Comparison of ENCODE assay signal across 8 cellular contexts in the genomic region with DNA sequence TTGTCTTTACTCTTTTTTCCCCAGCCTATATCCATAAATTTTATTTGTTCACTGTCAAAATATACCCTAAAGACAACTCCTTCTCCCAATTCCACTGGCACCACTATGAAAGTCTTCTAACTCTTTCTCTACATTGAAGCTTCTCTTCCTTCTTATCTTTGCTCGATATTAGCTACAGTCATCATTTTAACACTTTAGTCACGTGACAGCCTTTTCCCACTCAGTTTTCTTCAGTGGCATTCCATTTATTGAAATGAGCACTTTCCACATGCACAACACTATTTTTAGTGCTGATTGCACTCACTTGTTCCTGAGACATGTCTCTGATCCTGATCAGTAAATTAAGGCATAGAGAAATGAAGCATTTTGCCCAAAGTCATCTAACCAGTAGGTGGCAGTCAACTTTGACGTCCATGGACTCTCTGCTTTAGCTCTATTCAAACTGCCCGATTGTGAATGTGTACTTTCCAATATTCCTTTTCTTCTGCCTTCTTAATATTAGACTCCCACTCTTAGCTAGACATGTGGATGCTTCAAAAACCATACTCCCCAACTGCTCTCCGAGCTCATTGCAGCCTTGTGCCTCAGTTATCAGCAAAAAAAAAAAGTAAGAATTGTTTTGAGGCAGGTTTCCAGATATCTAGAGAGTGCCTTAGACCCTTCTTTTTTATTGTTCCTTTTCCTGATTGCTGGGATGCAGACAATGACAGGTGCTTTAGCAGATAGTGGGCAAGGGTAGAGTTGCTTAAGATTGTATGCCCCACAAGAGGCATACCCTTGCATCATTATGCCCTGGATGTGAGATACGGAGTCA.
DNase-seq lines count a peak whose midpoint lies in the region; ATAC-seq and TF ChIP-seq lines count a peak whose summit lies in the region.

No MANE protein-coding gene starts in this region.

- no peak overlapping the region for H3K27ac Mint-ChIP-seq in natural killer cell treated with Interleukin-12 subunit alpha and Interleukin-12 subunit beta and Interleukin-15 and Interleukin-18, amount 100 ng/mL, for 72 hours

- peaks cover 8% of the 10 kb centered on the region for H3K9me3 Mint-ChIP-seq in natural killer cell treated with Interleukin-12 subunit alpha and Interleukin-12 subunit beta and Interleukin-15 and Interleukin-18, amount 100 ng/mL, for 72 hours

- no peaks in the 10 kb centered on the region for H3K27me3 Mint-ChIP-seq in natural killer cell treated with Interleukin-12 subunit alpha and Interleukin-12 subunit beta and Interleukin-15 and Interleukin-18, amount 100 ng/mL, for 72 hours

- DNase-seq in ELR (ENCODE audit: low read depth) (peak; percentile 45), HT-29 (ENCODE audit: low spot score) (peak; percentile 62), iPS DF 19.7 (ENCODE audit: low read depth, low spot score) (peak; percentile 1)
- no peak for DNase-seq in natural killer cell treated with Interleukin-12 subunit alpha and Interleukin-12 subunit beta and Interleukin-15 and Interleukin-18, amount 100 ng/mL, for 72 hours (ENCODE audit: low spot score)
- no peak for DNase-seq in stimulated activated CD4-positive, alpha-beta T cell treated with anti-CD3 and anti-CD28 coated beads, Interleukin-4, amount 100 ng/mL, for 4 hours

- no peak overlapping the region for H3K4me3 Mint-ChIP-seq in natural killer cell treated with Interleukin-12 subunit alpha and Interleukin-12 subunit beta and Interleukin-15 and Interleukin-18, amount 100 ng/mL, for 72 hours

- ATAC-seq in SK-N-SH treated with all-trans-retinoic acid at 6 μM for 48 hours (peak; percentile 70), HG03520 (IDR thresholded peaks at IDR 0.05; ENCODE audit: unreplicated experiment) (no peak), esophagus mucosa (no peak)
- ATAC-seq in natural killer cell treated with Interleukin-12 subunit alpha and Interleukin-12 subunit beta and Interleukin-15 and Interleukin-18, amount 100 ng/mL, for 72 hours: no peak

- H3K4me1 Mint-ChIP-seq in natural killer cell treated with Interleukin-12 subunit alpha and Interleukin-12 subunit beta and Interleukin-15 and Interleukin-18, amount 100 ng/mL, for 72 hours (ENCODE audit: low read depth in 2 of 2): no peaks in the 10 kb centered on the region

- H3K36me3 Mint-ChIP-seq in natural killer cell treated with Interleukin-12 subunit alpha and Interleukin-12 subunit beta and Interleukin-15 and Interleukin-18, amount 100 ng/mL, for 72 hours: no peaks in the 10 kb centered on the region

TF ChIP-seq in SK-N-SH treated with all-trans-retinoic acid at 6 μM for 48 hours, 23 proteins besides CTCF, POLR2A, EP300 and RAD21:
- TF ChIP-seq ISL1 (CRISPR knock-in tag; IDR thresholded peaks at IDR 0.05) (no peak), PPARA (CRISPR knock-in tag; IDR thresholded peaks at IDR 0.05; ENCODE audit: borderline replicate concordance) (no peak), ZC3H10 (CRISPR knock-in tag; IDR thresholded peaks at IDR 0.05) (no peak), BACH2 (CRISPR knock-in tag; IDR thresholded peaks at IDR 0.05; ENCODE audit: borderline replicate concordance) (no peak), ZFP30 (CRISPR knock-in tag; IDR thresholded peaks at IDR 0.05) (no peak), ESRRG (CRISPR knock-in tag; IDR thresholded peaks at IDR 0.05) (no peak), GLIS3 (CRISPR knock-in tag; IDR thresholded peaks at IDR 0.05) (no peak), RARB (CRISPR knock-in tag; IDR thresholded peaks at IDR 0.05) (no peak), OSR1 (CRISPR knock-in tag; IDR thresholded peaks at IDR 0.05) (no peak), ZNF565 (CRISPR knock-in tag; conservative IDR thresholded peaks at IDR 0.05; ENCODE audit: low read depth) (no peak), CSDC2 (CRISPR knock-in tag; IDR thresholded peaks at IDR 0.05) (no peak), ZFP3 (CRISPR knock-in tag; IDR thresholded peaks at IDR 0.05) (no peak), TOX (CRISPR knock-in tag; IDR thresholded peaks at IDR 0.05; ENCODE audit: borderline replicate concordance) (no peak), ZNF8 (CRISPR knock-in tag; IDR thresholded peaks at IDR 0.05) (no peak), ARNTL (CRISPR knock-in tag; IDR thresholded peaks at IDR 0.05; ENCODE audit: borderline replicate concordance, low read depth) (no peak), TCF4 (CRISPR knock-in tag; IDR thresholded peaks at IDR 0.05; ENCODE audit: borderline replicate concordance) (no peak)
- TF ChIP-seq, protein P1, sequence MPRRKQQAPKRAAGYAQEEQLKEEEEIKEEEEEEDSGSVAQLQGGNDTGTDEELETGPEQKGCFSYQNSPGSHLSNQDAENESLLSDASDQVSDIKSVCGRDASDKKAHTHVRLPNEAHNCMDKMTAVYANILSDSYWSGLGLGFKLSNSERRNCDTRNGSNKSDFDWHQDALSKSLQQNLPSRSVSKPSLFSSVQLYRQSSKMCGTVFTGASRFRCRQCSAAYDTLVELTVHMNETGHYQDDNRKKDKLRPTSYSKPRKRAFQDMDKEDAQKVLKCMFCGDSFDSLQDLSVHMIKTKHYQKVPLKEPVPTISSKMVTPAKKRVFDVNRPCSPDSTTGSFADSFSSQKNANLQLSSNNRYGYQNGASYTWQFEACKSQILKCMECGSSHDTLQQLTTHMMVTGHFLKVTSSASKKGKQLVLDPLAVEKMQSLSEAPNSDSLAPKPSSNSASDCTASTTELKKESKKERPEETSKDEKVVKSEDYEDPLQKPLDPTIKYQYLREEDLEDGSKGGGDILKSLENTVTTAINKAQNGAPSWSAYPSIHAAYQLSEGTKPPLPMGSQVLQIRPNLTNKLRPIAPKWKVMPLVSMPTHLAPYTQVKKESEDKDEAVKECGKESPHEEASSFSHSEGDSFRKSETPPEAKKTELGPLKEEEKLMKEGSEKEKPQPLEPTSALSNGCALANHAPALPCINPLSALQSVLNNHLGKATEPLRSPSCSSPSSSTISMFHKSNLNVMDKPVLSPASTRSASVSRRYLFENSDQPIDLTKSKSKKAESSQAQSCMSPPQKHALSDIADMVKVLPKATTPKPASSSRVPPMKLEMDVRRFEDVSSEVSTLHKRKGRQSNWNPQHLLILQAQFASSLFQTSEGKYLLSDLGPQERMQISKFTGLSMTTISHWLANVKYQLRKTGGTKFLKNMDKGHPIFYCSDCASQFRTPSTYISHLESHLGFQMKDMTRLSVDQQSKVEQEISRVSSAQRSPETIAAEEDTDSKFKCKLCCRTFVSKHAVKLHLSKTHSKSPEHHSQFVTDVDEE (CRISPR knock-in tag; IDR thresholded peaks at IDR 0.05): no peak
- TF ChIP-seq, protein P2, sequence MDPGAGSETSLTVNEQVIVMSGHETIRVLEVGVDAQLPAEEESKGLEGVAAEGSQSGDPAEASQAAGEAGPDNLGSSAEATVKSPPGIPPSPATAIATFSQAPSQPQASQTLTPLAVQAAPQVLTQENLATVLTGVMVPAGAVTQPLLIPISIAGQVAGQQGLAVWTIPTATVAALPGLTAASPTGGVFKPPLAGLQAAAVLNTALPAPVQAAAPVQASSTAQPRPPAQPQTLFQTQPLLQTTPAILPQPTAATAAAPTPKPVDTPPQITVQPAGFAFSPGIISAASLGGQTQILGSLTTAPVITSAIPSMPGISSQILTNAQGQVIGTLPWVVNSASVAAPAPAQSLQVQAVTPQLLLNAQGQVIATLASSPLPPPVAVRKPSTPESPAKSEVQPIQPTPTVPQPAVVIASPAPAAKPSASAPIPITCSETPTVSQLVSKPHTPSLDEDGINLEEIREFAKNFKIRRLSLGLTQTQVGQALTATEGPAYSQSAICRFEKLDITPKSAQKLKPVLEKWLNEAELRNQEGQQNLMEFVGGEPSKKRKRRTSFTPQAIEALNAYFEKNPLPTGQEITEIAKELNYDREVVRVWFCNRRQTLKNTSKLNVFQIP (CRISPR knock-in tag; IDR thresholded peaks at IDR 0.05; ENCODE audit: borderline replicate concordance, low read depth): no peak
- TF ChIP-seq, protein P3, sequence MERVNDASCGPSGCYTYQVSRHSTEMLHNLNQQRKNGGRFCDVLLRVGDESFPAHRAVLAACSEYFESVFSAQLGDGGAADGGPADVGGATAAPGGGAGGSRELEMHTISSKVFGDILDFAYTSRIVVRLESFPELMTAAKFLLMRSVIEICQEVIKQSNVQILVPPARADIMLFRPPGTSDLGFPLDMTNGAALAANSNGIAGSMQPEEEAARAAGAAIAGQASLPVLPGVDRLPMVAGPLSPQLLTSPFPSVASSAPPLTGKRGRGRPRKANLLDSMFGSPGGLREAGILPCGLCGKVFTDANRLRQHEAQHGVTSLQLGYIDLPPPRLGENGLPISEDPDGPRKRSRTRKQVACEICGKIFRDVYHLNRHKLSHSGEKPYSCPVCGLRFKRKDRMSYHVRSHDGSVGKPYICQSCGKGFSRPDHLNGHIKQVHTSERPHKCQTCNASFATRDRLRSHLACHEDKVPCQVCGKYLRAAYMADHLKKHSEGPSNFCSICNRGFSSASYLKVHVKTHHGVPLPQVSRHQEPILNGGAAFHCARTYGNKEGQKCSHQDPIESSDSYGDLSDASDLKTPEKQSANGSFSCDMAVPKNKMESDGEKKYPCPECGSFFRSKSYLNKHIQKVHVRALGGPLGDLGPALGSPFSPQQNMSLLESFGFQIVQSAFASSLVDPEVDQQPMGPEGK (CRISPR knock-in tag; IDR thresholded peaks at IDR 0.05; ENCODE audit: borderline replicate concordance): no peak

Comparison
In these comparisons a context has a peak if more than half of its experiments do, and no peak if none do; other contexts are left out.
1. DNase-seq: peak in ELR (single experiment), HT-29 (single experiment) and iPS DF 19.7 (single experiment); none in natural killer cell treated with Interleukin-12 subunit alpha and Interleukin-12 subunit beta and Interleukin-15 and Interleukin-18, amount 100 ng/mL, for 72 hours (single experiment) and stimulated activated CD4-positive, alpha-beta T cell treated with anti-CD3 and anti-CD28 coated beads, Interleukin-4, amount 100 ng/mL, for 4 hours (0 of 2).